ENCODE assay signal across 13 cellular contexts in genomic region chr22:41845380-41846267, GRCh38. TPM values are rescaled to one million over a fixed set of nuclear protein-coding genes. Genes with fewer than 3 reads are reported as not detected.
DNase-seq lines count a peak whose midpoint lies in the region; ATAC-seq, FAIRE-seq and TF ChIP-seq lines count a peak whose summit lies in the region.
"Had no signal": no experiment of that assay in that cellular context is flagged by ENCODE, and none has a peak within 500 bp of the region (broad histone marks: within the 10 kb centered on the region; RNA-seq: fewer than 3 reads in every experiment).

No MANE protein-coding gene starts in this region.

- H2BK12ac ChIP-seq in H9 (ENCODE audit: insufficient read length, low read depth, low read length) (peak overlapping the region; percentile 85), H1 (ENCODE audit: low read depth, low read length) (peak overlapping the region; percentile 42; the same call in 1 of the 2 replicates), trophoblast cell (ENCODE audit: low read length) (peak overlapping the region; percentile 62)

- H3T11ph ChIP-seq in H9 (ENCODE audit: low read length): no peak overlapping the region

- H2AK5ac ChIP-seq in H9 (ENCODE audit: insufficient read length, low read length): no peak overlapping the region
- H2AK5ac ChIP-seq in H1 (ENCODE audit: low read depth, low read length): no peak overlapping the region
- peak overlapping the region; percentile 62 for H2AK5ac ChIP-seq in trophoblast cell (ENCODE audit: low read length)

- H3K79me1 ChIP-seq in H9 (ENCODE audit: insufficient read depth, low read depth, low read length, poor library complexity, severe bottlenecking): peaks cover 9% of the 10 kb centered on the region
- peaks cover 27% of the 10 kb centered on the region for H3K79me1 ChIP-seq in H1 (ENCODE audit: low read depth, low read length)
- H3K79me1 ChIP-seq in trophoblast cell (ENCODE audit: low read length): peaks cover 4% of the 10 kb centered on the region

- no peaks in the 10 kb centered on the region for H3K27me3 Mint-ChIP-seq in H9 (ENCODE audit: low read depth)
- H3K27me3 Mint-ChIP-seq: activated naive CD8-positive, alpha-beta T cell treated with anti-CD3 and anti-CD28 coated beads, Interleukin-2, amount 10 ng/mL, durations not matched to agents 7 days and 5 days had no signal

- H4K5ac ChIP-seq in H9 (ENCODE audit: insufficient read length, low read depth, low read length) (peak overlapping the region; percentile 81), H1 (ENCODE audit: insufficient read length, low read depth, low read length) (no peak overlapping the region)

- peak overlapping the region; percentile 26 for H3K9ac ChIP-seq in H9 (ENCODE audit: extremely low read depth, insufficient read length, low read length)
- H3K9ac ChIP-seq in H1 (replicated peaks in 1 of 4; ENCODE audit: extremely low read depth in 1 of 4, low read depth in 3 of 4, low read length in 3 of 4): peak overlapping the region in 1 of 4 experiments; percentile 19; a peak in 1 of 7 replicates
- H3K9ac ChIP-seq in trophoblast cell (ENCODE audit: low read length): no peak overlapping the region

- 0 out of 5 replicates have a peak overlapping the region, but pooled peaks of 1 of the 2 experiments have one; percentile 0 for H3K4me3 Mint-ChIP-seq in H9
- H3K4me3 Mint-ChIP-seq: activated naive CD8-positive, alpha-beta T cell treated with anti-CD3 and anti-CD28 coated beads, Interleukin-2, amount 10 ng/mL, durations not matched to agents 7 days and 5 days had no signal

- no peak overlapping the region for H2BK20ac ChIP-seq in H9 (ENCODE audit: low read depth, low read length, poor library complexity, severe bottlenecking)
- H2BK20ac ChIP-seq in H1 (ENCODE audit: low read length): no peak overlapping the region

- no peak overlapping the region for H2AFZ ChIP-seq in H9 (ENCODE audit: low read length)
- H2AFZ ChIP-seq in H1 (ENCODE audit: low read length): no peak overlapping the region
- no peak overlapping the region for H2AFZ ChIP-seq in trophoblast cell (ENCODE audit: insufficient read depth, low read length, poor library complexity)

- H4K8ac ChIP-seq in H9 (replicated peaks; ENCODE audit: insufficient read length, low read depth, low read length) (no peak overlapping the region), H1 (ENCODE audit: extremely low read depth, insufficient read depth, low read length) (no peak overlapping the region), trophoblast cell (ENCODE audit: low read depth, low read length) (peak overlapping the region; percentile 23)

- H3K36me3 ChIP-seq in RWPE2 (ENCODE audit: low read depth) (peaks cover 75% of the 10 kb centered on the region), H1 (ENCODE audit: control insufficient read depth in 2 of 4, insufficient read depth in 4 of 4, low read length in 3 of 4) (peaks cover 0 to 24% (median 5%) of the 10 kb centered on the region in 4 experiments; a peak in 4 of 8 replicates), trophoblast cell (ENCODE audit: control insufficient read depth in 1 of 2, insufficient read depth in 2 of 2, low read length in 2 of 2) (peaks cover 0 to 4% of the 10 kb centered on the region in 2 experiments), ovary (no peaks in the 10 kb centered on the region)

- H3K4me1 ChIP-seq in H9 (ENCODE audit: insufficient read depth, low read length) (peaks cover 29% of the 10 kb centered on the region), RWPE2 (ENCODE audit: insufficient read depth, poor library complexity, severe bottlenecking) (peaks cover 62% of the 10 kb centered on the region), H1 (replicated peaks in 1 of 4; ENCODE audit: control insufficient read depth in 3 of 4, insufficient read depth in 4 of 4, low read length in 3 of 4) (peaks cover 11 to 38% (median 27%) of the 10 kb centered on the region in 4 experiments), trophoblast cell (ENCODE audit: control insufficient read depth in 1 of 2, insufficient read depth in 2 of 2, low read length in 2 of 2) (peaks cover 13 to 23% of the 10 kb centered on the region in 2 experiments), ovary (ENCODE audit: insufficient read depth) (peaks cover 4% of the 10 kb centered on the region)

- H4K12ac ChIP-seq in trophoblast cell (ENCODE audit: low read depth, low read length): no peak overlapping the region

- H3K18ac ChIP-seq in H9 (ENCODE audit: insufficient read length, low read depth, low read length): peak overlapping the region; percentile 19
- no peak overlapping the region for H3K18ac ChIP-seq in H1 (ENCODE audit: extremely low read depth, low read length)
- peak overlapping the region; percentile 76 for H3K18ac ChIP-seq in trophoblast cell (ENCODE audit: low read length)

- no peak overlapping the region for H3K4ac ChIP-seq in H9 (ENCODE audit: low read depth, low read length)
- no peak overlapping the region for H3K4ac ChIP-seq in H1 (replicated peaks; ENCODE audit: insufficient read length, low read depth, low read length)
- H3K4ac ChIP-seq in trophoblast cell (ENCODE audit: low read depth, low read length): peak overlapping the region; percentile 99

- H3K79me2 ChIP-seq in H9 (ENCODE audit: insufficient read depth, low read length) (peaks cover 69% of the 10 kb centered on the region), H1 (ENCODE audit: control insufficient read depth in 1 of 2, insufficient read depth in 2 of 2, low read length in 2 of 2) (peaks cover 43 to 96% of the 10 kb centered on the region in 2 experiments), trophoblast cell (ENCODE audit: control insufficient read depth, insufficient read depth, low read length, poor library complexity) (peaks cover 28% of the 10 kb centered on the region)

- no peak overlapping the region for H3K23ac ChIP-seq in H9 (ENCODE audit: insufficient read length, low read depth, low read length)
- H3K23ac ChIP-seq in H1 (ENCODE audit: insufficient read length): no peak overlapping the region
- no peak overlapping the region for H3K23ac ChIP-seq in trophoblast cell (ENCODE audit: low read length)

- FAIRE-seq in H1 (lab: Jason Lieb, UNC): no peak

- no peak for TF ChIP-seq EP300 in H1 (IDR thresholded peaks at IDR 0.05; ENCODE audit: borderline replicate concordance in 1 of 2, low read depth in 2 of 2, low read length in 2 of 2)
- no peak for TF ChIP-seq EP300 in ovary (IDR thresholded peaks at IDR 0.05)

- H3K9me3 Mint-ChIP-seq in H9: no peaks in the 10 kb centered on the region
- H3K9me3 Mint-ChIP-seq: activated naive CD8-positive, alpha-beta T cell treated with anti-CD3 and anti-CD28 coated beads, Interleukin-2, amount 10 ng/mL, durations not matched to agents 7 days and 5 days had no signal

- no peaks in the 10 kb centered on the region for H3K27me3 ChIP-seq in H9 (ENCODE audit: insufficient read depth, low read length)
- H3K27me3 ChIP-seq in RWPE2 (ENCODE audit: insufficient read depth, poor library complexity, severe bottlenecking): no peaks in the 10 kb centered on the region
- H3K27me3 ChIP-seq in H1 (replicated peaks in 1 of 4; ENCODE audit: control insufficient read depth in 3 of 4, extremely low read depth in 1 of 4, insufficient read depth in 3 of 4, low read length in 3 of 4): no peaks in the 10 kb centered on the region
- H3K27me3 ChIP-seq in trophoblast cell (ENCODE audit: insufficient read depth, low read length): no peaks in the 10 kb centered on the region
- no peaks in the 10 kb centered on the region for H3K27me3 ChIP-seq in ovary
- H3K27me3 ChIP-seq: spleen had no signal

- no peaks in the 10 kb centered on the region for H4K20me1 ChIP-seq in H9 (ENCODE audit: control insufficient read depth, insufficient read depth, insufficient read length)
- peaks cover 21 to 40% of the 10 kb centered on the region in 2 experiments for H4K20me1 ChIP-seq in H1 (replicated peaks in 1 of 2; ENCODE audit: control insufficient read depth in 1 of 2, insufficient read depth in 2 of 2, low read length in 2 of 2)

- peak overlapping the region; percentile 35 for H3K4me2 ChIP-seq in H9 (ENCODE audit: insufficient read depth, insufficient read length, low read length)
- peak overlapping the region in 1 of 2 experiments; percentile 34; a peak in 3 of 4 replicates for H3K4me2 ChIP-seq in H1 (ENCODE audit: insufficient read depth in 1 of 2, low read depth in 2 of 2, low read length in 2 of 2)
- H3K4me2 ChIP-seq in trophoblast cell (ENCODE audit: low read length): no peak overlapping the region

- ATAC-seq in RWPE2 (ENCODE audit: low read depth): no peak
- no peak for ATAC-seq in HG03159 (IDR thresholded peaks at IDR 0.05; ENCODE audit: unreplicated experiment)

- H2BK5ac ChIP-seq in H9 (ENCODE audit: insufficient read length, low read length): peak overlapping the region; percentile 61
- H2BK5ac ChIP-seq in H1 (ENCODE audit: low read depth, low read length): 0 out of 2 replicates have a peak overlapping the region, but pooled peaks have one; percentile 46
- H2BK5ac ChIP-seq in trophoblast cell (ENCODE audit: low read depth, low read length, poor library complexity): peak overlapping the region; percentile 66

- DNase-seq in H9: no peak
- no peak for DNase-seq in RWPE2 (ENCODE audit: low spot score)
- DNase-seq in H1 (ENCODE audit: low read depth in 1 of 2, low spot score in 2 of 2): no peak
- no peak for DNase-seq in trophoblast cell
- no peak for DNase-seq in ovary
- no peak for DNase-seq in HPDE6-E6E7 (ENCODE audit: extremely low spot score)
- DNase-seq: activated naive CD8-positive, alpha-beta T cell treated with anti-CD3 and anti-CD28 coated beads, Interleukin-2, amount 10 ng/mL, durations not matched to agents 7 days and 5 days; DND-41; NCI-H446 treated with DMSO at 0.1 percent for 48 hours; spleen; stimulated activated naive CD4-positive, alpha-beta T cell; T-helper 9 cell had no signal

- no peak for TF ChIP-seq CTCF in H9 (conservative IDR thresholded peaks at IDR 0.05)
- TF ChIP-seq CTCF in RWPE2 (IDR thresholded peaks at IDR 0.05; ENCODE audit: poor library complexity, severe bottlenecking): no peak
- no peak for TF ChIP-seq CTCF in H1 (IDR thresholded peaks at IDR 0.05; ENCODE audit: control extremely low read depth in 1 of 3, insufficient read depth in 1 of 3, low read depth in 1 of 3, low read length in 3 of 3)
- TF ChIP-seq CTCF in ovary (IDR thresholded peaks at IDR 0.05): no peak

- peak overlapping the region; percentile 11 to 91 (median 79) for H3K27ac Mint-ChIP-seq in H9
- H3K27ac Mint-ChIP-seq: activated naive CD8-positive, alpha-beta T cell treated with anti-CD3 and anti-CD28 coated beads, Interleukin-2, amount 10 ng/mL, durations not matched to agents 7 days and 5 days had no signal

- no CpG with 5 or more reads among the region's 4 CpGs for WGBS in H9 (ENCODE audit: extremely low coverage, insufficient read length, low lambda C conversion rate)
- 78% methylated on average over 4 of the region's 4 CpGs; no CpG with 5 or more reads in 1 of the 2 experiments for WGBS in H1 (ENCODE audit: extremely low coverage in 1 of 2, insufficient coverage in 1 of 2, insufficient read length in 1 of 2, insufficient replicate concordance in 2 of 2, low coverage in 1 of 2, low lambda C conversion rate in 2 of 2, missing lambda C conversion rate in 1 of 2), 2 experiments
- WGBS in trophoblast cell (ENCODE audit: extremely low coverage, insufficient coverage, insufficient read length): no CpG with 5 or more reads among the region's 4 CpGs
- WGBS in ovary, 3 donors: 43 to 65% (median 59%) methylated on average over 4 of the region's 4 CpGs

- POLR2A ChIA-PET in H1 (lab: Charles Lee; ENCODE audit: partially characterized antibody): interaction anchor here (0.8 to 8.7 kb wide), 5 partner anchors 9 to 64 kb away, joined by 3 to 85 read pairs (median 7); partner anchors contain the start of gene SREBF2

- intact Hi-C loops in ovary (cut with DNase I): no loop called here

- H2BK15ac ChIP-seq in H9 (ENCODE audit: low read depth, low read length) (no peak overlapping the region), H1 (ENCODE audit: low read length) (0 out of 2 replicates have a peak overlapping the region, but pooled peaks have one; percentile 40)

- H3K4me3 ChIP-seq in RWPE2 (ENCODE audit: severe bottlenecking) (no peak overlapping the region), H1 (ENCODE audit: extremely low read depth in 1 of 4, insufficient read depth in 2 of 4, low read depth in 3 of 4, low read length in 4 of 4) (no peak overlapping the region), trophoblast cell (ENCODE audit: low read depth, low read length) (no peak overlapping the region), ovary (no peak overlapping the region)
- H3K4me3 ChIP-seq: spleen had no signal

- H4K91ac ChIP-seq in H9 (ENCODE audit: insufficient read length, low read depth, low read length) (no peak overlapping the region), H1 (replicated peaks; ENCODE audit: insufficient read length, low read length) (no peak overlapping the region), trophoblast cell (ENCODE audit: low read depth, low read length) (peak overlapping the region; percentile 58)

- H3K27ac ChIP-seq in H9 (ENCODE audit: insufficient read length, low read depth, low read length) (peak overlapping the region; percentile 35), RWPE2 (ENCODE audit: poor library complexity, severe bottlenecking) (peak overlapping the region; percentile 35), H1 (ENCODE audit: low read depth, low read length) (0 out of 2 replicates have a peak overlapping the region, but pooled peaks have one; percentile 9), trophoblast cell (ENCODE audit: low read depth, low read length) (peak overlapping the region; percentile 36), ovary (no peak overlapping the region)

- TF ChIP-seq POLR2A in H1 (IDR thresholded peaks at IDR 0.05; ENCODE audit: control extremely low read depth in 1 of 2, low read depth in 2 of 2, low read length in 2 of 2): no peak
- no peak for TF ChIP-seq POLR2A in ovary (IDR thresholded peaks at IDR 0.05)

- CTCF ChIA-PET in H1 (lab: Charles Lee; ENCODE audit: partially characterized antibody): interaction anchor here (0.6 to 3.8 kb wide), 10 partner anchors 9 to 99 kb away, joined by 3 to 33 read pairs (median 4); no protein-coding TSS in a partner anchor

- H3K36me3 Mint-ChIP-seq in H9 (ENCODE audit: insufficient read depth in 1 of 3, low read depth in 3 of 3): peaks cover 5 to 37% (median 20%) of the 10 kb centered on the region in 3 experiments; a peak in 6 of 7 replicates

- H2BK120ac ChIP-seq in H9 (ENCODE audit: low read depth, low read length, poor library complexity, severe bottlenecking): no peak overlapping the region
- H2BK120ac ChIP-seq in H1 (replicated peaks; ENCODE audit: low read depth, low read length): no peak overlapping the region
- no peak overlapping the region for H2BK120ac ChIP-seq in trophoblast cell (ENCODE audit: insufficient read depth, low read length, poor library complexity)

- H3K4me1 Mint-ChIP-seq in H9: peaks cover 40 to 46% of the 10 kb centered on the region in 2 experiments

- H3K14ac ChIP-seq in H9 (ENCODE audit: insufficient read depth, low read length) (no peak overlapping the region), H1 (ENCODE audit: insufficient read length) (no peak overlapping the region), trophoblast cell (ENCODE audit: low read length) (peak overlapping the region; percentile 39)

- H3K9me3 ChIP-seq in H9 (ENCODE audit: control insufficient read depth, low read depth, low read length) (no peaks in the 10 kb centered on the region), RWPE2 (ENCODE audit: severe bottlenecking) (no peaks in the 10 kb centered on the region), H1 (ENCODE audit: insufficient read depth in 2 of 2, low read depth in 1 of 2, low read length in 1 of 2) (no peaks in the 10 kb centered on the region), trophoblast cell (ENCODE audit: insufficient read depth, low read depth, low read length) (no peaks in the 10 kb centered on the region), ovary (no peaks in the 10 kb centered on the region)
- H3K9me3 ChIP-seq: spleen had no signal

- H3K56ac ChIP-seq in H9 (ENCODE audit: insufficient read length, low read depth, low read length) (no peak overlapping the region), H1 (replicated peaks; ENCODE audit: insufficient read length, low read depth, low read length) (no peak overlapping the region)

- H3K23me2 ChIP-seq in H9 (ENCODE audit: insufficient read length, low read depth, low read length, poor library complexity, severe bottlenecking): no peaks in the 10 kb centered on the region
- H3K23me2 ChIP-seq in H1 (ENCODE audit: low read depth, low read length): no peaks in the 10 kb centered on the region

- no peak for TF ChIP-seq RAD21 in H1 (IDR thresholded peaks at IDR 0.05 in 1 of 2, conservative IDR thresholded peaks at IDR 0.05 in 1 of 2; ENCODE audit: low read depth in 2 of 2, low read length in 2 of 2)

RNA-seq across cellular contexts. Expression of gene SREBF2, which starts 12.7 kb away (rescaled TPM):
- total RNA-seq in H9 (2021) (144 and 146 TPM in 2 replicates), ovary (100 to 1,000 TPM in 1 of 7 donors, 10 to 100 TPM in 6; 29.2 to 215 (median 74.1) TPM)
- total RNA-seq in H1 (2021; fragmentation: NEBNext Ultra II Directional; extraction: Animal tissue kit (Norgen Biotek cat#: 25700)): 144 TPM in 2 replicates
- polyA plus RNA-seq in H1 (2011; rRNA removed) (125 and 183 TPM in 2 replicates), ovary (10 to 100 TPM; 38.7 to 94.9 TPM)
- polyA plus RNA-seq in H1 (2011; cell fraction: cytosol; rRNA removed): 138 TPM
- 287 TPM for polyA plus RNA-seq in H1 (2011; cell fraction: nucleus; rRNA removed)
- 122 to 145 TPM (median 141 TPM) in 4 replicates for polyA plus RNA-seq in H1 (2012, experiment 1 of 2)
- 112 TPM for polyA plus RNA-seq in H1 (2012, experiment 2 of 2)
- 141 TPM for polyA plus RNA-seq in H1 (2013, experiment 1 of 2)
- polyA plus RNA-seq in H1 (2013, experiment 2 of 2): 161 TPM
- 167 and 170 TPM in 2 replicates for polyA minus RNA-seq in H1 (2011; rRNA and poly(A)+ RNA removed)
- polyA minus RNA-seq in H1 (2011; cell fraction: cytosol; rRNA and poly(A)+ RNA removed): 123 TPM
- polyA minus RNA-seq in H1 (2011; cell fraction: nucleus; rRNA and poly(A)+ RNA removed): 113 TPM
- polyA plus RNA-seq in trophoblast cell (2013): 97.8 and 99.1 TPM in 2 replicates

RNA-seq across cellular contexts. Expression of gene CCDC134, which starts 45.1 kb away (rescaled TPM):
- total RNA-seq in H9 (2021) (19.3 and 20.7 TPM in 2 replicates), ovary (10 to 100 TPM in 1 of 7 donors, 1 to 10 TPM in 6; 7.9 to 13.3 (median 8.8) TPM)
- total RNA-seq in H1 (2021; fragmentation: NEBNext Ultra II Directional; extraction: Animal tissue kit (Norgen Biotek cat#: 25700)): 20.0 and 21.4 TPM in 2 replicates
- polyA plus RNA-seq in H1 (2011; rRNA removed) (7.7 and 10.3 TPM in 2 replicates), ovary (1 to 10 TPM; 1.3 to 4.9 TPM)
- polyA plus RNA-seq in H1 (2011; cell fraction: cytosol; rRNA removed): 7.0 TPM
- 10.7 TPM for polyA plus RNA-seq in H1 (2011; cell fraction: nucleus; rRNA removed)
- 5.8 to 7.4 TPM (median 7.1 TPM) in 4 replicates for polyA plus RNA-seq in H1 (2012, experiment 1 of 2)
- 6.0 TPM for polyA plus RNA-seq in H1 (2012, experiment 2 of 2)
- 16.1 TPM for polyA plus RNA-seq in H1 (2013, experiment 1 of 2)
- 17.3 TPM for polyA plus RNA-seq in H1 (2013, experiment 2 of 2)
- 40.9 and 42.1 TPM in 2 replicates for polyA minus RNA-seq in H1 (2011; rRNA and poly(A)+ RNA removed)
- 16.9 TPM for polyA minus RNA-seq in H1 (2011; cell fraction: cytosol; rRNA and poly(A)+ RNA removed)
- 13.3 TPM for polyA minus RNA-seq in H1 (2011; cell fraction: nucleus; rRNA and poly(A)+ RNA removed)
- 5.6 and 5.9 TPM in 2 replicates for polyA plus RNA-seq in trophoblast cell (2013)

Comparison
In these comparisons a context has a peak if more than half of its experiments do, and no peak if none do; other contexts are left out.
1. H3K27ac ChIP-seq: peak in H9 (single experiment), RWPE2 (single experiment), H1 (single experiment) and trophoblast cell (single experiment); none in ovary (0 of 2).
2. Peak in every context shown above with its lines, with median percentiles within 50 percentile points of each other: H2BK12ac ChIP-seq and H2BK5ac ChIP-seq.